ENCODE assay signal across 15 cellular contexts in the genomic region with DNA sequence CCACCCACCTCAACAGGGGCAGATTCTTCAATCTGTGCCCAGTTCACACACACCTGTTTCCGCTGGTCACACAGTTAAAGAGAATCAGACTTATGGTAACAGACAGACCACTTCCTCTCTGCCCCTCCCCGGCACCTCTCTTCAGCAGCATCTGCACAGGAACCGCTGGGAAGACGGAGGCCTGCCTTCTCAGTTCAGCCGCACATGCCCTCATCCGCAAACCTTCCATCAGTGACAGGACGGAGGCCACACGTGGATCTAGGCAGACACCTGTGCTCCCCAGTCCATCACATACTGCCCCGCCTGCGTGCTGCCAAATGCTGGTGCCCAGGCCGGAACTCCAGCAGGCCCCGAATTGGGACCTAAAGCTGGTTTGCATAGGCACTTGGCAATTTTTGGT. TPM values are rescaled to one million over a fixed set of nuclear protein-coding genes. Genes with fewer than 3 reads are reported as not detected.
A peak's percentile ranks its signal among the peaks of the same experiment; 100 is the strongest.
DNase-seq lines count a peak whose midpoint lies in the region; ATAC-seq and TF ChIP-seq lines count a peak whose summit lies in the region.
"Had no signal": no experiment of that assay in that cellular context is flagged by ENCODE, and none has a peak within 500 bp of the region (broad histone marks: within the 10 kb centered on the region; RNA-seq: fewer than 3 reads in every experiment).

No MANE protein-coding gene starts in this region.

- H3K9me2 ChIP-seq in PC-3 (replicated peaks; ENCODE audit: low read length): no peaks in the 10 kb centered on the region

- no peaks in the 10 kb centered on the region for H3K79me2 ChIP-seq in PC-3 (ENCODE audit: low read length)

- no peaks in the 10 kb centered on the region for H3K9me3 ChIP-seq in PC-3 (ENCODE audit: low read length)
- no peaks in the 10 kb centered on the region for H3K9me3 ChIP-seq in gastroesophageal sphincter
- no peaks in the 10 kb centered on the region for H3K9me3 ChIP-seq in stomach
- H3K9me3 ChIP-seq: mucosa of descending colon, thyroid gland had no signal

- no peaks in the 10 kb centered on the region for H3K9me3 Mint-ChIP-seq in T-helper 1 cell treated with Interleukin-12 subunit alpha and Interleukin-12 subunit beta and Interleukin-4 antibody, amounts not matched to agents 30 μg/mL and 1 μg/mL, for 36 hours

- no peaks in the 10 kb centered on the region for H3K27me3 ChIP-seq in PC-3 (ENCODE audit: low read length)
- H3K27me3 ChIP-seq in gastroesophageal sphincter: no peaks in the 10 kb centered on the region
- H3K27me3 ChIP-seq in stomach: no peaks in the 10 kb centered on the region
- H3K27me3 ChIP-seq: thyroid gland had no signal

- H3K4me2 ChIP-seq in PC-3 (ENCODE audit: low read length): no peak overlapping the region

- CTCF ChIA-PET in PC-3 (lab: Charles Lee): no interaction called here

- POLR2A ChIA-PET in PC-3 (lab: Charles Lee; ENCODE audit: unreplicated experiment): no interaction called here

- TF ChIP-seq CTCF in PC-3 (conservative IDR thresholded peaks at IDR 0.05; ENCODE audit: low read depth, low read length) (no peak), gastroesophageal sphincter (IDR thresholded peaks at IDR 0.05) (no peak), stomach (IDR thresholded peaks at IDR 0.05) (no peak)

- H3F3A ChIP-seq in PC-3 (ENCODE audit: low read length, unreplicated experiment): no peaks in the 10 kb centered on the region

- H3K4me1 ChIP-seq in PC-3 (ENCODE audit: insufficient read depth, low read length) (no peaks in the 10 kb centered on the region), gastroesophageal sphincter (peaks cover 0 to 44% (median 0%) of the 10 kb centered on the region in 3 donors), stomach (peaks cover 0 to 27% (median 15%) of the 10 kb centered on the region in 4 donors)

- H3K27me3 Mint-ChIP-seq in T-helper 1 cell treated with Interleukin-12 subunit alpha and Interleukin-12 subunit beta and Interleukin-4 antibody, amounts not matched to agents 30 μg/mL and 1 μg/mL, for 36 hours (ENCODE audit: low read depth): no peaks in the 10 kb centered on the region

- no peak overlapping the region for H3K9ac ChIP-seq in PC-3 (ENCODE audit: low read length)

- H3K27ac ChIP-seq in PC-3 (ENCODE audit: low read length): no peak overlapping the region
- H3K27ac ChIP-seq in gastroesophageal sphincter: peak overlapping the region in 3 of 4 donors; percentile 17 to 39 (median 31)
- H3K27ac ChIP-seq in stomach: peak overlapping the region in 3 of 5 donors; percentile 44 to 67 (median 55)
- H3K27ac ChIP-seq: thyroid gland had no signal

- DNase-seq in T-helper 1 cell (no peak), PC-3 (no peak), stomach (no peak), NCI-H2196 (lab: John Stamatoyannopoulos, UW; ENCODE audit: unreplicated experiment) (no peak), DMS153 treated with DMSO at 0.1 percent for 48 hours (lab: John Stamatoyannopoulos, UW; ENCODE audit: unreplicated experiment) (no peak), NCI-H510A (lab: John Stamatoyannopoulos, UW) (no peak)
- DNase-seq: cerebellar nuclear complex, GOT3, mucosa of descending colon, NCI-H1092, NCI-H526, SIG-M5, thyroid gland had no signal

- H3K4me1 Mint-ChIP-seq in T-helper 1 cell treated with Interleukin-12 subunit alpha and Interleukin-12 subunit beta and Interleukin-4 antibody, amounts not matched to agents 30 μg/mL and 1 μg/mL, for 36 hours (ENCODE audit: low read depth): peaks cover 26% of the 10 kb centered on the region

- peaks cover 47% of the 10 kb centered on the region for H3K36me3 Mint-ChIP-seq in T-helper 1 cell treated with Interleukin-12 subunit alpha and Interleukin-12 subunit beta and Interleukin-4 antibody, amounts not matched to agents 30 μg/mL and 1 μg/mL, for 36 hours (ENCODE audit: low read depth)

- intact Hi-C loops in PC-3 (cut with micrococcal nuclease): no loop called here
- intact Hi-C loops in stomach (cut with DNase I; ENCODE audit: low total_unique reads): no loop called here

- TF ChIP-seq POLR2A in gastroesophageal sphincter (IDR thresholded peaks at IDR 0.05) (no peak), stomach (IDR thresholded peaks at IDR 0.05) (no peak)

- WGBS in gastroesophageal sphincter (ENCODE audit: low coverage in 1 of 2), 2 donors: 82 to 83% methylated on average over 6 to 7 of the region's 12 CpGs
- WGBS in stomach, 5 donors: 84 to 88% (median 86%) methylated on average over 11 to 12 of the region's 12 CpGs

- BruUV-seq in PC-3 (replicated peaks; lab: Mats Ljungman, UMichigan): TSS peak; percentile 17

- H3K4me3 Mint-ChIP-seq in T-helper 1 cell treated with Interleukin-12 subunit alpha and Interleukin-12 subunit beta and Interleukin-4 antibody, amounts not matched to agents 30 μg/mL and 1 μg/mL, for 36 hours: no peak overlapping the region

- TF ChIP-seq EP300 in gastroesophageal sphincter (IDR thresholded peaks at IDR 0.05): no peak
- no peak for TF ChIP-seq EP300 in stomach (IDR thresholded peaks at IDR 0.05)

- H3K27ac Mint-ChIP-seq in T-helper 1 cell treated with Interleukin-12 subunit alpha and Interleukin-12 subunit beta and Interleukin-4 antibody, amounts not matched to agents 30 μg/mL and 1 μg/mL, for 36 hours: peak overlapping the region; percentile 7

- H3K36me3 ChIP-seq in PC-3 (ENCODE audit: low read depth, low read length) (peaks cover 71% of the 10 kb centered on the region), gastroesophageal sphincter (peaks cover 0 to 71% of the 10 kb centered on the region in 2 donors), stomach (peaks cover 50 to 75% (median 68%) of the 10 kb centered on the region in 4 donors)

- no peaks in the 10 kb centered on the region for H4K20me1 ChIP-seq in PC-3 (ENCODE audit: low read length)

- ATAC-seq in PC-3 (no peak), gastroesophageal sphincter (no peak)
- ATAC-seq: mucosa of descending colon had no signal

- H3K4me3 ChIP-seq in PC-3 (ENCODE audit: low read length) (no peak overlapping the region), gastroesophageal sphincter (no peak overlapping the region), stomach (no peak overlapping the region)
- H3K4me3 ChIP-seq: mucosa of descending colon, thyroid gland had no signal

- no peak overlapping the region for H2AFZ ChIP-seq in PC-3 (ENCODE audit: low read length)

RNA-seq across cellular contexts. Expression of a gene that starts 10.3 kb away (rescaled TPM):
- total RNA-seq in PC-3 (2014; rRNA removed) (585 and 641 TPM in 2 replicates), gastroesophageal sphincter (100 to 1,000 TPM in 3 of 4 donors, 10 to 100 TPM in 1; 98.7 to 108 (median 102) TPM), stomach (100 to 1,000 TPM in 2 of 5 donors, 10 to 100 TPM in 3; 44.3 to 152 (median 86.6) TPM)
- polyA plus RNA-seq in stomach: 100 to 1,000 TPM in 2 of 3 donors, 10 to 100 TPM in 1; 96.1 to 124 (median 112) TPM

RNA-seq across cellular contexts. Expression of a gene that starts 42.3 kb away (rescaled TPM):
- total RNA-seq in PC-3 (2014; rRNA removed) (18.2 and 18.5 TPM in 2 replicates), gastroesophageal sphincter (100 to 1,000 TPM in 2 of 4 donors, 10 to 100 TPM in 2; 56.0 to 124 (median 92.2) TPM), stomach (10 to 100 TPM; 31.3 to 89.3 (median 46.9) TPM)
- polyA plus RNA-seq in stomach: 10 to 100 TPM; 16.4 to 21.5 (median 17.1) TPM
